Comparison of ENCODE assay signal across 23 cellular contexts in the genomic region with DNA sequence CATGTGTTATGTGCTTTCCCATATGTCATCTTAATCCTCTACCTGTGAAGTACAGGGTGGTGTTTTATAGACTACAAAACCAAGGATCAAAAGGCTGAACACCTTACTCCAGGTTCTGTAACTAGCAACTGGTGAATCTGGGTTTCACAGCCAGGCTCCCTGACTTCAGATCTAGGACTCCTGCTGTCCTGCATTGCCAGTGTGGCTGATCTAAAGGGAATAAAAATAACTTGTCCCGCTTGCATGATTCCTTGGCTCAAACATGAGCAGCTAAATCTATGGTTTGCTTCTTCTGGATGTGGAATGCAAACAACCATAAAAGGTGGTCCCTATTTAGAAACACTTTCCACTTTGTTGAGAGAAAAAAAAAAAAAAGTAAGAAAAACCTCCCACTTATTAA. TPM values are rescaled to one million over a fixed set of nuclear protein-coding genes. Genes with fewer than 3 reads are reported as not detected.
A peak's percentile ranks its signal among the peaks of the same experiment; 100 is the strongest.
DNase-seq lines count a peak whose midpoint lies in the region; ATAC-seq and TF ChIP-seq lines count a peak whose summit lies in the region.
"Had no signal": no experiment of that assay in that cellular context is flagged by ENCODE, and none has a peak within 500 bp of the region (broad histone marks: within the 10 kb centered on the region; RNA-seq: fewer than 3 reads in every experiment).

No MANE protein-coding gene starts in this region.

- H3K9me3 ChIP-seq in left ventricle myocardium inferior (replicated peaks) = no peaks in the 10 kb centered on the region
- no peaks in the 10 kb centered on the region for H3K9me3 ChIP-seq in right cardiac atrium (ENCODE audit: control insufficient read depth, low read length)
- no peaks in the 10 kb centered on the region for H3K9me3 ChIP-seq in BE2C
- H3K9me3 ChIP-seq: A549 had no signal

- ATAC-seq in right cardiac atrium (no peak), memory B cell (ENCODE audit: low read depth) (no peak), GM19035 (IDR thresholded peaks at IDR 0.05; ENCODE audit: unreplicated experiment) (no peak), HG03354 (IDR thresholded peaks at IDR 0.05; ENCODE audit: poor library complexity, severe bottlenecking, unreplicated experiment) (no peak)
- ATAC-seq: A549 had no signal

- H3K4me3 ChIP-seq in left ventricle myocardium inferior (no peak overlapping the region), right cardiac atrium (ENCODE audit: low read length) (no peak overlapping the region), dorsolateral prefrontal cortex (no peak overlapping the region), BE2C (ENCODE audit: low read depth, low read length) (no peak overlapping the region)
- H3K4me3 ChIP-seq: A549, GM23248 had no signal

- H3K4me1 ChIP-seq in left ventricle myocardium inferior (peaks cover 42% of the 10 kb centered on the region), right cardiac atrium (ENCODE audit: control insufficient read depth, insufficient read depth, low read length) (no peaks in the 10 kb centered on the region), BE2C (no peaks in the 10 kb centered on the region)
- H3K4me1 ChIP-seq: A549 had no signal

- WGBS in right cardiac atrium = 80% methylated on average over 1 of the region's 1 CpG

- intact Hi-C loops in left ventricle myocardium inferior (cut with micrococcal nuclease) (no loop called here), right cardiac atrium (cut with DNase I) (no loop called here), dorsolateral prefrontal cortex (cut with DNase I) (no loop called here)

- H3K27ac Mint-ChIP-seq in memory B cell = peak overlapping the region; percentile 63

- H3K36me3 Mint-ChIP-seq in memory B cell = peaks cover 5% of the 10 kb centered on the region

- peaks cover 2% of the 10 kb centered on the region for H3K27me3 Mint-ChIP-seq in memory B cell
- H3K27me3 Mint-ChIP-seq: CD4-positive, alpha-beta memory T cell had no signal

- H3K36me3 ChIP-seq in left ventricle myocardium inferior = no peaks in the 10 kb centered on the region
- H3K36me3 ChIP-seq in BE2C = no peaks in the 10 kb centered on the region

- DNase-seq in left ventricle myocardium inferior (no peak), right cardiac atrium (no peak), dorsolateral prefrontal cortex (peak in 2 of 10 donors; percentile 34 to 42), memory B cell (ENCODE audit: low spot score in 2 of 2) (no peak), BE2C (no peak)
- DNase-seq: 8988T; ACHN; AML-193; C1 segment of cervical spinal cord; Calu3; CD4-positive, alpha-beta memory T cell; COR-L47; DMS53; DMS79 treated with DMSO at 0.1 percent for 48 hours; GF-D8; GM23248; H7; HCEC 1CT had no signal

- no peaks in the 10 kb centered on the region for H3K4me1 Mint-ChIP-seq in memory B cell
- H3K4me1 Mint-ChIP-seq: CD4-positive, alpha-beta memory T cell had no signal

- no peaks in the 10 kb centered on the region for H3K9me3 Mint-ChIP-seq in memory B cell
- H3K9me3 Mint-ChIP-seq: CD4-positive, alpha-beta memory T cell had no signal

- no peak for TF ChIP-seq CTCF in left ventricle myocardium inferior (IDR thresholded peaks at IDR 0.05; ENCODE audit: borderline replicate concordance)
- no peak for TF ChIP-seq CTCF in dorsolateral prefrontal cortex (IDR thresholded peaks at IDR 0.05 in 54 of 56, conservative IDR thresholded peaks at IDR 0.05 in 2 of 56; ENCODE audit: low read depth in 1 of 56, partially characterized antibody in 56 of 56)
- TF ChIP-seq CTCF in BE2C (IDR thresholded peaks at IDR 0.05; ENCODE audit: low read depth, low read length) = no peak

- no peaks in the 10 kb centered on the region for H3K27me3 ChIP-seq in left ventricle myocardium inferior (ENCODE audit: low read depth)
- no peaks in the 10 kb centered on the region for H3K27me3 ChIP-seq in right cardiac atrium (ENCODE audit: control insufficient read depth, insufficient read depth)
- H3K27me3 ChIP-seq in dorsolateral prefrontal cortex = no peaks in the 10 kb centered on the region
- no peaks in the 10 kb centered on the region for H3K27me3 ChIP-seq in BE2C

- H3K4me3 Mint-ChIP-seq in memory B cell = no peak overlapping the region
- H3K4me3 Mint-ChIP-seq: CD4-positive, alpha-beta memory T cell had no signal

- peak overlapping the region; percentile 53 for H3K27ac ChIP-seq in left ventricle myocardium inferior (replicated peaks)
- no peak overlapping the region for H3K27ac ChIP-seq in right cardiac atrium (ENCODE audit: low read length)
- H3K27ac ChIP-seq in dorsolateral prefrontal cortex = peak overlapping the region in 35 of 59 donors; percentile 3 to 83 (median 52)
- H3K27ac ChIP-seq: A549, GM23248 had no signal

RNA-seq across cellular contexts. Expression of a gene that starts 3.7 kb away (rescaled TPM):
- total RNA-seq in left ventricle myocardium inferior (0.25 TPM), right cardiac atrium (under 1 TPM in 2 of 4 donors, not detected in 2; 0.06 to 0.11 TPM), dorsolateral prefrontal cortex (10 to 100 TPM in 109 of 120 experiments, 1 to 10 TPM in 11; 4.7 to 39.2 (median 18.5) TPM)
- 0.09 TPM for polyA plus RNA-seq in right cardiac atrium
- not detected for polyA plus RNA-seq in BE2C (2012; ENCODE audit: insufficient read depth, insufficient read length, low read depth)
- total RNA-seq: Daoy, GM23248, H1 had no signal
- polyA plus RNA-seq: CD4-positive, alpha-beta memory T cell; GM23248 had no signal
